ENCODE assay signal across 25 cellular contexts in the genomic region with DNA sequence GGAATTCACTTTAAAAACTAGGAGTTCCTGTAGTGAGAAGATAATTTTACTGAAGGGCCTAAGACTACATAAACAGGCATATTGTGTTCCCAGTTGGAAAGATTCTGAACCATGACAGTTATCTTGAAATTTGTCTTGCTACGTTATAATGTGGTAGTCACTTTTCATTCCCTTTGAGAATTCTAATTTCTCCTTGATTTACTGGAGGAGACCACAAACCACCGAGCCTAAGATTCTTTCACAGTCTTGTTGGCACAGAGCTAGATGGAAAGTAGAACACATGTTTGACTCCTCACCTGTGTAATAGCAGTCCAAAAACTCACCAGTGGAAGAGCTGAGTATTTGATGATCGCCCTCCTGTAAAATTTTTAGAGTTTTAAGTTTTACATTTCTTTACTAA. TPM values are rescaled to one million over a fixed set of nuclear protein-coding genes. Genes with fewer than 3 reads are reported as not detected.
DNase-seq lines count a peak whose midpoint lies in the region; ATAC-seq, FAIRE-seq and TF ChIP-seq lines count a peak whose summit lies in the region.
"Had no signal": no experiment of that assay in that cellular context is flagged by ENCODE, and none has a peak within 500 bp of the region (broad histone marks: within the 10 kb centered on the region; RNA-seq: fewer than 3 reads in every experiment).

No MANE protein-coding gene starts in this region.

- no peak overlapping the region for H3K4me3 ChIP-seq in SK-N-MC
- H3K4me3 ChIP-seq in astrocyte (ENCODE audit: insufficient read depth, low read depth, low read length): no peak overlapping the region
- H3K4me3 ChIP-seq in neural progenitor cell: no peak overlapping the region
- no peak overlapping the region for H3K4me3 ChIP-seq in A673 (ENCODE audit: low read depth, low read length, poor library complexity, severe bottlenecking)
- H3K4me3 ChIP-seq: A549, BLaER1 had no signal

- H3K27me3 ChIP-seq in astrocyte (ENCODE audit: insufficient read depth, low read length) (no peaks in the 10 kb centered on the region), neural progenitor cell (no peaks in the 10 kb centered on the region), A673 (replicated peaks; ENCODE audit: insufficient read depth, low read depth, low read length, poor library complexity) (no peaks in the 10 kb centered on the region)
- H3K27me3 ChIP-seq: BE2C, BLaER1 had no signal

- peaks cover 7% of the 10 kb centered on the region for H3K36me3 Mint-ChIP-seq in astrocyte (ENCODE audit: low read depth, unreplicated experiment)
- peaks cover 6% of the 10 kb centered on the region for H3K36me3 Mint-ChIP-seq in neural progenitor cell

- DNase-seq in SK-N-MC (ENCODE audit: low read depth, low spot score) (no peak), astrocyte (ENCODE audit: low read depth) (peak; percentile 41), astrocyte of the hippocampus (ENCODE audit: low read depth, low spot score) (peak; percentile 60), neural progenitor cell (ENCODE audit: low spot score) (no peak), A673 (ENCODE audit: low spot score) (no peak)
- DNase-seq: ACHN; BE2C; C1 segment of cervical spinal cord; CD4-positive, alpha-beta memory T cell; CD4-positive, CD25-positive, alpha-beta regulatory T cell; CD8-positive, alpha-beta memory T cell; COR-L47; DMS 273 treated with DMSO at 0.1 percent for 48 hours; DMS153; DMS53; DMS79; DND-41; EL; GDM1 had no signal

- no peak overlapping the region for H3K4me2 ChIP-seq in astrocyte (ENCODE audit: low read length)
- no peak overlapping the region for H3K4me2 ChIP-seq in neural progenitor cell
- H3K4me2 ChIP-seq: A549, BLaER1 had no signal

- H3K27ac ChIP-seq in SK-N-MC (no peak overlapping the region), astrocyte (ENCODE audit: low read depth, low read length) (no peak overlapping the region), neural progenitor cell (no peak overlapping the region), A673 (ENCODE audit: low read depth, low read length, poor library complexity, severe bottlenecking) (no peak overlapping the region)
- H3K27ac ChIP-seq: 22Rv1, A549, BLaER1 had no signal

- H3K27me3 Mint-ChIP-seq in astrocyte (ENCODE audit: low read depth, unreplicated experiment) (no peaks in the 10 kb centered on the region), neural progenitor cell (ENCODE audit: insufficient read depth, low read depth) (peaks cover 3% of the 10 kb centered on the region)
- H3K27me3 Mint-ChIP-seq: CD4-positive, alpha-beta memory T cell; CD8-positive, alpha-beta memory T cell had no signal

- H2AFZ ChIP-seq in astrocyte (ENCODE audit: low read depth, low read length) (no peak overlapping the region), neural progenitor cell (replicated peaks) (no peak overlapping the region)

- H3K4me1 Mint-ChIP-seq in astrocyte (ENCODE audit: low read depth, unreplicated experiment) (no peaks in the 10 kb centered on the region), neural progenitor cell (peaks cover 13% of the 10 kb centered on the region)

- BruUV-seq in A673 (replicated peaks; lab: Mats Ljungman, UMichigan): no TSS peak

- peaks cover 6% of the 10 kb centered on the region for H4K20me1 ChIP-seq in astrocyte (ENCODE audit: insufficient read depth, low read length)
- peaks cover 3% of the 10 kb centered on the region for H4K20me1 ChIP-seq in neural progenitor cell (ENCODE audit: low read depth)

- H3K36me3 ChIP-seq in SK-N-MC (ENCODE audit: insufficient read depth, low read length): peaks cover 23% of the 10 kb centered on the region
- H3K36me3 ChIP-seq in astrocyte (ENCODE audit: insufficient read depth, low read length): peaks cover 11% of the 10 kb centered on the region
- no peaks in the 10 kb centered on the region for H3K36me3 ChIP-seq in neural progenitor cell
- peaks cover 6% of the 10 kb centered on the region for H3K36me3 ChIP-seq in A673 (ENCODE audit: insufficient read depth, low read length, poor library complexity, severe bottlenecking)

- H3K79me2 ChIP-seq in astrocyte (ENCODE audit: insufficient read depth, low read length) (peaks cover 76% of the 10 kb centered on the region), neural progenitor cell (ENCODE audit: low read depth) (peaks cover 76% of the 10 kb centered on the region)

- TF ChIP-seq CTCF in astrocyte (IDR thresholded peaks at IDR 0.05; ENCODE audit: insufficient read depth, low read depth, low read length) (no peak), neural progenitor cell (IDR thresholded peaks at IDR 0.05) (no peak), A673 (conservative IDR thresholded peaks at IDR 0.05; ENCODE audit: low read depth, low read length) (no peak)

- H3K4me3 Mint-ChIP-seq in astrocyte (ENCODE audit: unreplicated experiment) (no peak overlapping the region), neural progenitor cell (no peak overlapping the region)
- H3K4me3 Mint-ChIP-seq: CD14-positive monocyte; CD4-positive, alpha-beta memory T cell; CD4-positive, CD25-positive, alpha-beta regulatory T cell had no signal

- H3K27ac Mint-ChIP-seq in astrocyte (ENCODE audit: unreplicated experiment) (no peak overlapping the region), neural progenitor cell (no peak overlapping the region)
- H3K27ac Mint-ChIP-seq: CD14-positive monocyte; CD4-positive, CD25-positive, alpha-beta regulatory T cell had no signal

- H3K9me3 Mint-ChIP-seq in astrocyte (ENCODE audit: unreplicated experiment): no peaks in the 10 kb centered on the region
- H3K9me3 Mint-ChIP-seq in neural progenitor cell: no peaks in the 10 kb centered on the region
- H3K9me3 Mint-ChIP-seq: CD4-positive, alpha-beta memory T cell; CD4-positive, CD25-positive, alpha-beta regulatory T cell; CD8-positive, alpha-beta memory T cell had no signal

- H3K9me3 ChIP-seq in SK-N-MC (ENCODE audit: low read depth, low read length): no peaks in the 10 kb centered on the region
- H3K9me3 ChIP-seq in astrocyte (ENCODE audit: insufficient read depth, low read depth, low read length): no peaks in the 10 kb centered on the region
- no peaks in the 10 kb centered on the region for H3K9me3 ChIP-seq in neural progenitor cell (ENCODE audit: low read depth)
- H3K9me3 ChIP-seq in A673 (ENCODE audit: low read depth, low read length, poor library complexity, severe bottlenecking): no peaks in the 10 kb centered on the region
- H3K9me3 ChIP-seq: A549, BE2C had no signal

- intact Hi-C loops in A673 (cut with micrococcal nuclease; ENCODE audit: unreplicated experiment): no loop called here

- POLR2A ChIA-PET in A673 (lab: Charles Lee; ENCODE audit: low non-redundant PET): no interaction called here

- H3K4me1 ChIP-seq in astrocyte (ENCODE audit: insufficient read depth, low read length): no peaks in the 10 kb centered on the region
- H3K4me1 ChIP-seq in neural progenitor cell: peaks cover 6% of the 10 kb centered on the region
- H3K4me1 ChIP-seq in A673 (ENCODE audit: insufficient read depth, low read length, poor library complexity, severe bottlenecking): no peaks in the 10 kb centered on the region
- H3K4me1 ChIP-seq: BE2C had no signal

- peaks cover 11% of the 10 kb centered on the region for H3F3A ChIP-seq in neural progenitor cell (ENCODE audit: low read depth)

- CTCF ChIA-PET in A673 (lab: Charles Lee): no interaction called here

- FAIRE-seq in astrocyte (lab: Jason Lieb, UNC): no peak
- FAIRE-seq: A549, GM12891 had no signal

- H3K9ac ChIP-seq in SK-N-MC (ENCODE audit: insufficient read length): peak overlapping the region; percentile 26
- no peak overlapping the region for H3K9ac ChIP-seq in astrocyte (ENCODE audit: low read length)
- H3K9ac ChIP-seq in neural progenitor cell: no peak overlapping the region
- H3K9ac ChIP-seq: BLaER1 had no signal

- ATAC-seq in HG02870 (IDR thresholded peaks at IDR 0.05; ENCODE audit: unreplicated experiment): no peak
- ATAC-seq: A549 had no signal

RNA-seq across cellular contexts. Expression of gene ARMC10, which starts 4.9 kb away (rescaled TPM):
- total RNA-seq in astrocyte (27.5 and 29.2 TPM in 2 replicates), neural progenitor cell (ENCODE audit: low replicate concordance) (49.9 and 56.5 TPM in 2 replicates), A673 (2021) (32.0 and 36.2 TPM in 2 replicates)

RNA-seq across cellular contexts. Expression of gene FBXL13, which starts 5.2 kb away (rescaled TPM):
- total RNA-seq in astrocyte (1.2 and 1.6 TPM in 2 replicates), neural progenitor cell (ENCODE audit: low replicate concordance) (4.3 and 8.2 TPM in 2 replicates), A673 (2021) (0.15 and 0.37 TPM in 2 replicates)
- total RNA-seq: CD4-positive, CD25-positive, alpha-beta regulatory T cell had no signal

Comparison
In these comparisons a context has a peak if more than half of its experiments do, and no peak if none do; other contexts are left out.
1. DNase-seq: peak in astrocyte (single experiment) and astrocyte of the hippocampus (single experiment); none in SK-N-MC (single experiment), neural progenitor cell (single experiment) and A673 (single experiment).